ENCODE assay signal across 23 cellular contexts in genomic region chr2:49621014-49621413, GRCh38.
"Had no signal": no experiment of that assay in that cellular context is flagged by ENCODE, and none has a peak within 500 bp of the region (broad histone marks: within the 10 kb centered on the region; RNA-seq: fewer than 3 reads in every experiment).

No MANE protein-coding gene starts in this region.

- H3K36me3 ChIP-seq: MG63, SJSA1 had no signal

- H3K27ac ChIP-seq: SJSA1, SK-N-MC had no signal

- ATAC-seq: HepG2 had no signal

- H3K4me3 ChIP-seq: MG63, SJSA1, SK-N-MC had no signal

- H3K27me3 ChIP-seq: MG63, SJSA1 had no signal

- DNase-seq: IMR-90, Karpas-422, KG1, MG63, NCI-H1092, NCI-H1105 treated with DMSO at 0.1 percent for 48 hours, NCI-H1417 treated with DMSO at 0.1 percent for 48 hours, NCI-H1694, NCI-H187 treated with DMSO at 0.1 percent for 48 hours, NCI-H2029 treated with DMSO at 0.1 percent for 48 hours, NCI-H2171 treated with DMSO at 0.1 percent for 48 hours, NCI-H226, NCI-H446, NCI-H510A, NCI-H524 treated with DMSO at 0.1 percent for 48 hours, NCI-H69, NCI-H774, Right ventricle myocardium superior, RPMI8226, SIG-M5 had no signal

- H3K9me3 ChIP-seq: MG63, SJSA1 had no signal

- H3K4me1 ChIP-seq: SJSA1 had no signal
